8 cellular contexts compared by ENCODE assay signal in genomic region chr4:103091601-103092223, GRCh38. TPM values are rescaled to one million over a fixed set of nuclear protein-coding genes. Genes with fewer than 3 reads are reported as not detected.
DNase-seq lines count a peak whose midpoint lies in the region; ATAC-seq and TF ChIP-seq lines count a peak whose summit lies in the region.

No MANE protein-coding gene starts in this region.

- H3K9me3 ChIP-seq in prostate gland, result no peaks in the 10 kb centered on the region

- peak overlapping the region; percentile 77 for H3K27ac Mint-ChIP-seq in activated CD4-positive, alpha-beta T cell treated with anti-CD3 and anti-CD28 coated beads, Interleukin-2, amount 10 ng/mL, durations not matched to agents 7 days and 5 days

- H3K27me3 ChIP-seq in prostate gland (replicated peaks; ENCODE audit: insufficient read depth), result no peaks in the 10 kb centered on the region

- DNase-seq in DMS153 treated with DMSO at 0.1 percent for 48 hours (lab: John Stamatoyannopoulos, UW; ENCODE audit: unreplicated experiment) (peak; percentile 58), NCI-H226 (peak; percentile 22), fibroblast of pulmonary artery (ENCODE audit: low read depth) (peak; percentile 85), prostate gland (ENCODE audit: low spot score) (peak; percentile 10), cortex of kidney (lab: John Stamatoyannopoulos, UW) (no peak)
- peak; percentile 73 for DNase-seq in activated CD4-positive, alpha-beta T cell treated with anti-CD3 and anti-CD28 coated beads, Interleukin-2, amount 10 ng/mL, durations not matched to agents 7 days and 5 days

- TF ChIP-seq CTCF in fibroblast of pulmonary artery (IDR thresholded peaks at IDR 0.05; ENCODE audit: low read length, missing control alignments) (peak; percentile 60), prostate gland (IDR thresholded peaks at IDR 0.05) (peak in 3 of 4 experiments; percentile 28 to 50 (median 43))

- no peaks in the 10 kb centered on the region for H3K27me3 Mint-ChIP-seq in activated CD4-positive, alpha-beta T cell treated with anti-CD3 and anti-CD28 coated beads, Interleukin-2, amount 10 ng/mL, durations not matched to agents 7 days and 5 days

- 42% methylated on average over 3 of the region's 3 CpGs for WGBS in prostate gland

- peak overlapping the region; percentile 56 for H3K4me3 Mint-ChIP-seq in activated CD4-positive, alpha-beta T cell treated with anti-CD3 and anti-CD28 coated beads, Interleukin-2, amount 10 ng/mL, durations not matched to agents 7 days and 5 days

- H3K4me3 ChIP-seq in fibroblast of pulmonary artery (replicated peaks; ENCODE audit: low read depth, low read length) (no peak overlapping the region), prostate gland (no peak overlapping the region)

- CTCF ChIA-PET in activated CD4-positive, alpha-beta T cell treated with anti-CD3 and anti-CD28 coated beads, Interleukin-2, amount 10 ng/mL, durations not matched to agents 7 days and 5 days (lab: Charles Lee), result interaction anchor here (0.7 to 5.6 kb wide), 14 partner anchors 9 to 792 kb away, joined by 3 to 47 read pairs (median 4); partner anchors contain the start of genes BDH2, SLC9B1 and SLC9B2

- no peak for TF ChIP-seq POLR2A in prostate gland (IDR thresholded peaks at IDR 0.05)

- peaks cover 0 to 17% of the 10 kb centered on the region in 2 donors for H3K36me3 ChIP-seq in prostate gland

- intact Hi-C loops in prostate gland (cut with DNase I), result loop anchor here (5.0 to 10.0 kb wide), 3 partner anchors 47 to 747 kb away; partner anchors contain the start of gene SLC39A8

- H3K4me1 Mint-ChIP-seq in activated CD4-positive, alpha-beta T cell treated with anti-CD3 and anti-CD28 coated beads, Interleukin-2, amount 10 ng/mL, durations not matched to agents 7 days and 5 days, result peaks cover 25% of the 10 kb centered on the region

- no peaks in the 10 kb centered on the region for H3K4me1 ChIP-seq in prostate gland (replicated peaks)

- no peaks in the 10 kb centered on the region for H3K9me3 Mint-ChIP-seq in activated CD4-positive, alpha-beta T cell treated with anti-CD3 and anti-CD28 coated beads, Interleukin-2, amount 10 ng/mL, durations not matched to agents 7 days and 5 days

- H3K36me3 Mint-ChIP-seq in activated CD4-positive, alpha-beta T cell treated with anti-CD3 and anti-CD28 coated beads, Interleukin-2, amount 10 ng/mL, durations not matched to agents 7 days and 5 days (ENCODE audit: low read depth), result peaks cover 19% of the 10 kb centered on the region

- POLR2A ChIA-PET in activated CD4-positive, alpha-beta T cell treated with anti-CD3 and anti-CD28 coated beads, Interleukin-2, amount 10 ng/mL, durations not matched to agents 7 days and 5 days (lab: Charles Lee), result no interaction called here

- H3K27ac ChIP-seq in prostate gland, result no peak overlapping the region

- peak; percentile 84 for ATAC-seq in GM19351 (IDR thresholded peaks at IDR 0.05; ENCODE audit: unreplicated experiment)
- ATAC-seq in HG03342 (IDR thresholded peaks at IDR 0.05; ENCODE audit: unreplicated experiment), result peak; percentile 76

RNA-seq across cellular contexts. Expression of gene BDH2, which starts 7.9 kb away (rescaled TPM):
- 10 to 100 TPM; 15.5 to 17.2 TPM for total RNA-seq in activated CD4-positive, alpha-beta T cell treated with anti-CD3 and anti-CD28 coated beads, Interleukin-2, amount 10 ng/mL, durations not matched to agents 7 days and 5 days
- 10 to 100 TPM; 41.5 to 54.1 TPM for total RNA-seq in prostate gland

RNA-seq across cellular contexts. Expression of gene SLC9B2, which starts 15.2 kb away (rescaled TPM):
- total RNA-seq in activated CD4-positive, alpha-beta T cell treated with anti-CD3 and anti-CD28 coated beads, Interleukin-2, amount 10 ng/mL, durations not matched to agents 7 days and 5 days, result 10 to 100 TPM; 17.9 to 19.9 TPM
- 1 to 10 TPM; 3.9 to 8.7 TPM for total RNA-seq in prostate gland
